In genomic region chr16:50458694-50459271, GRCh38 we compare ENCODE assay signal across 20 cellular contexts.
DNase-seq lines count a peak whose midpoint lies in the region; ATAC-seq lines count a peak whose summit lies in the region.
"Had no signal": no experiment of that assay in that cellular context is flagged by ENCODE, and none has a peak within 500 bp of the region (broad histone marks: within the 10 kb centered on the region; RNA-seq: fewer than 3 reads in every experiment).

No MANE protein-coding gene starts in this region.

- H3K27ac ChIP-seq in iPS-18a (ENCODE audit: low read length) (no peak overlapping the region), GM23248 (no peak overlapping the region)
- H3K27ac ChIP-seq: BLaER1 treated with 17β-estradiol and CSF1 and Interleukin-3, amounts not matched to agents 10 nM and 100 nM; gastrocnemius medialis; neutrophil; thoracic aorta; VCaP had no signal

- no peaks in the 10 kb centered on the region for H3K36me3 ChIP-seq in iPS-18a (ENCODE audit: control insufficient read depth, low read depth, low read length)
- no peaks in the 10 kb centered on the region for H3K36me3 ChIP-seq in GM23248 (ENCODE audit: low read depth)
- H3K36me3 ChIP-seq: BLaER1 treated with 17β-estradiol and CSF1 and Interleukin-3, amounts not matched to agents 10 nM and 100 nM; gastrocnemius medialis; neutrophil; thoracic aorta had no signal

- H3K27me3 ChIP-seq in iPS-18a (ENCODE audit: control insufficient read depth, insufficient read depth, low read length) = peaks cover 19% of the 10 kb centered on the region
- H3K27me3 ChIP-seq in GM23248 (replicated peaks; ENCODE audit: insufficient read depth) = no peaks in the 10 kb centered on the region
- H3K27me3 ChIP-seq: BLaER1 treated with 17β-estradiol and CSF1 and Interleukin-3, amounts not matched to agents 10 nM and 100 nM had no signal

- ATAC-seq in left ventricle myocardium superior (peak; percentile 57), GM19324 (IDR thresholded peaks at IDR 0.05; ENCODE audit: low FRiP score, unreplicated experiment) (no peak)
- ATAC-seq: activated T-cell treated with anti-CD3 and anti-CD28 coated beads, Interleukin-2, amount 50 U/mL, for 72 hours; gastrocnemius medialis; left lobe of liver had no signal

- H3K79me2 ChIP-seq in GM23248 (ENCODE audit: insufficient read depth) = no peaks in the 10 kb centered on the region

- no peaks in the 10 kb centered on the region for H3K9me3 ChIP-seq in iPS-18a (ENCODE audit: control insufficient read depth, low read depth, low read length)
- no peaks in the 10 kb centered on the region for H3K9me3 ChIP-seq in GM23248 (ENCODE audit: low read depth)
- H3K9me3 ChIP-seq: BLaER1 treated with 17β-estradiol and CSF1 and Interleukin-3, amounts not matched to agents 10 nM and 100 nM; gastrocnemius medialis; neutrophil; thoracic aorta had no signal

- H3K9me2 ChIP-seq in GM23248 (ENCODE audit: insufficient read depth) = no peaks in the 10 kb centered on the region

- H3K4me2 ChIP-seq in GM23248 (ENCODE audit: unreplicated experiment) = no peak overlapping the region

- intact Hi-C loops in left ventricle myocardium superior (cut with micrococcal nuclease) (no loop called here), cardiac septum (cut with DNase I) (no loop called here)

- H3K4me3 ChIP-seq in iPS-18a (ENCODE audit: low read length) (peak overlapping the region; percentile 19), GM23248 (no peak overlapping the region)
- H3K4me3 ChIP-seq: BLaER1 treated with 17β-estradiol and CSF1 and Interleukin-3, amounts not matched to agents 10 nM and 100 nM; gastrocnemius medialis; thoracic aorta had no signal

- H2AFZ ChIP-seq in GM23248 = no peak overlapping the region

- in situ Hi-C loops in GM23248 (cut with MboI) = no loop called here

- no peaks in the 10 kb centered on the region for H3F3A ChIP-seq in GM23248 (ENCODE audit: insufficient read depth)

- H4K20me1 ChIP-seq in GM23248 (ENCODE audit: insufficient read depth) = no peaks in the 10 kb centered on the region
- H4K20me1 ChIP-seq: BLaER1 treated with 17β-estradiol and CSF1 and Interleukin-3, amounts not matched to agents 10 nM and 100 nM had no signal

- WGBS in GM23248 (ENCODE audit: low coverage in 1 of 2, low lambda C conversion rate in 2 of 2, missing lambda C conversion rate in 2 of 2), 2 experiments = 71 to 81% methylated on average over 12 of the region's 12 CpGs

- H3K9ac ChIP-seq in iPS-18a (ENCODE audit: low read length) (no peak overlapping the region), GM23248 (no peak overlapping the region)
- H3K9ac ChIP-seq: BLaER1 treated with 17β-estradiol and CSF1 and Interleukin-3, amounts not matched to agents 10 nM and 100 nM had no signal

- H3K4me1 ChIP-seq in iPS-18a (ENCODE audit: control insufficient read depth, low read depth, low read length) = peaks cover 37% of the 10 kb centered on the region
- no peaks in the 10 kb centered on the region for H3K4me1 ChIP-seq in GM23248 (ENCODE audit: insufficient read depth)
- H3K4me1 ChIP-seq: gastrocnemius medialis had no signal

- DNase-seq in left ventricle myocardium superior = no peak
- DNase-seq in cardiac septum (ENCODE audit: low spot score) = no peak
- peak; percentile 57 for DNase-seq in NCI-H526 treated with DMSO at 0.1 percent for 48 hours (lab: John Stamatoyannopoulos, UW)
- DNase-seq in SKM-1 treated with dmso at 0.1 percent for 144 hours (lab: John Stamatoyannopoulos, UW; ENCODE audit: unreplicated experiment) = no peak
- no peak for DNase-seq in GDM1 (lab: John Stamatoyannopoulos, UW)
- no peak for DNase-seq in GM23248
- DNase-seq: activated naive CD8-positive, alpha-beta T cell treated with anti-CD3 and anti-CD28 coated beads, Interleukin-2, amount 10 ng/mL, durations not matched to agents 7 days and 5 days; activated T-cell treated with anti-CD3 and anti-CD28 coated beads, Interleukin-2, amount 50 U/mL, for 72 hours; dermis blood vessel endothelial cell; gastrocnemius medialis; GOT3; NCI-H2171; SHP77 treated with DMSO at 0.1 percent for 48 hours had no signal
